11 cellular contexts compared by ENCODE assay signal in genomic region chr7:116145245-116145852, GRCh38.
DNase-seq lines count a peak whose midpoint lies in the region; ATAC-seq, FAIRE-seq and TF ChIP-seq lines count a peak whose summit lies in the region.
"Had no signal": no experiment of that assay in that cellular context is flagged by ENCODE, and none has a peak within 500 bp of the region (broad histone marks: within the 10 kb centered on the region; RNA-seq: fewer than 3 reads in every experiment).

No MANE protein-coding gene starts in this region.

- peak; percentile 58; the same call in 1 of the 2 replicates for TF ChIP-seq POLR2A in GM12892 (IDR thresholded peaks at IDR 0.05; ENCODE audit: low read depth, low read length)

- H3K4me1 ChIP-seq in effector memory CD4-positive, alpha-beta T cell (ENCODE audit: control insufficient read depth, insufficient read depth, low read length, poor library complexity, severe bottlenecking): peaks cover 4% of the 10 kb centered on the region

- H3K27ac ChIP-seq in effector memory CD4-positive, alpha-beta T cell (ENCODE audit: insufficient read depth, low read length, poor library complexity, severe bottlenecking): no peak overlapping the region

- H3K9me3 Mint-ChIP-seq in T-helper 2 cell treated with Interferon-gamma antibody and Interleukin-4, amounts not matched to agents 5 μg/mL and 100 μg/mL, for 36 hours: peaks cover 23% of the 10 kb centered on the region
- H3K9me3 Mint-ChIP-seq: WTC11 had no signal

- no peaks in the 10 kb centered on the region for H3K27me3 ChIP-seq in effector memory CD4-positive, alpha-beta T cell (replicated peaks; ENCODE audit: control insufficient read depth, insufficient read depth, low read length, poor library complexity, severe bottlenecking)

- no peaks in the 10 kb centered on the region for H3K36me3 ChIP-seq in effector memory CD4-positive, alpha-beta T cell (ENCODE audit: control insufficient read depth, insufficient read depth, low read length)

- peak; percentile 65 for ATAC-seq in GM19455 (IDR thresholded peaks at IDR 0.05; ENCODE audit: unreplicated experiment)
- peak; percentile 58 for ATAC-seq in HG03064 (IDR thresholded peaks at IDR 0.05; ENCODE audit: low read depth, unreplicated experiment)
- ATAC-seq: WTC11 had no signal

- peak; percentile 88 for FAIRE-seq in GM12892 (lab: Jason Lieb, UNC)

- no peaks in the 10 kb centered on the region for H3K27me3 Mint-ChIP-seq in T-helper 2 cell treated with Interferon-gamma antibody and Interleukin-4, amounts not matched to agents 5 μg/mL and 100 μg/mL, for 36 hours (ENCODE audit: low read depth)

- H3K4me1 Mint-ChIP-seq in T-helper 2 cell treated with Interferon-gamma antibody and Interleukin-4, amounts not matched to agents 5 μg/mL and 100 μg/mL, for 36 hours (ENCODE audit: low read depth): peaks cover 58% of the 10 kb centered on the region
- H3K4me1 Mint-ChIP-seq: WTC11 had no signal

- peaks cover 16% of the 10 kb centered on the region for H3K36me3 Mint-ChIP-seq in T-helper 2 cell treated with Interferon-gamma antibody and Interleukin-4, amounts not matched to agents 5 μg/mL and 100 μg/mL, for 36 hours (ENCODE audit: low read depth)
- H3K36me3 Mint-ChIP-seq: WTC11 had no signal

- no peak overlapping the region for H3K4me3 ChIP-seq in effector memory CD4-positive, alpha-beta T cell (ENCODE audit: insufficient read depth, low read depth, low read length, poor library complexity, severe bottlenecking)

- H3K9me3 ChIP-seq in effector memory CD4-positive, alpha-beta T cell (ENCODE audit: control insufficient read depth, low read length): no peaks in the 10 kb centered on the region

- DNase-seq in GM12892 (ENCODE audit: insufficient read length) (no peak), occipital lobe (lab: John Stamatoyannopoulos, UW) (no peak), anterior cingulate cortex (lab: John Stamatoyannopoulos, UW) (no peak), D341Med (ENCODE audit: low spot score) (no peak)
- peak; percentile 43 for DNase-seq in T-helper 2 cell treated with Interferon-gamma antibody and Interleukin-4, amounts not matched to agents 5 μg/mL and 100 μg/mL, for 36 hours (ENCODE audit: low spot score)
- no peak for DNase-seq in effector memory CD4-positive, alpha-beta T cell
- DNase-seq: head of caudate nucleus, NCI-H524 treated with DMSO at 0.1 percent for 48 hours had no signal

- peak overlapping the region; percentile 67 for H3K4me3 Mint-ChIP-seq in T-helper 2 cell treated with Interferon-gamma antibody and Interleukin-4, amounts not matched to agents 5 μg/mL and 100 μg/mL, for 36 hours
- H3K4me3 Mint-ChIP-seq: WTC11 had no signal

- peak overlapping the region; percentile 75 for H3K27ac Mint-ChIP-seq in T-helper 2 cell treated with Interferon-gamma antibody and Interleukin-4, amounts not matched to agents 5 μg/mL and 100 μg/mL, for 36 hours
- H3K27ac Mint-ChIP-seq: WTC11 had no signal
